ENCODE assay signal across 28 cellular contexts in genomic region chr19:58203814-58204475, GRCh38. TPM values are rescaled to one million over a fixed set of nuclear protein-coding genes. Genes with fewer than 3 reads are reported as not detected.
DNase-seq lines count a peak whose midpoint lies in the region; TF ChIP-seq lines count a peak whose summit lies in the region.
"Had no signal": no experiment of that assay in that cellular context is flagged by ENCODE, and none has a peak within 500 bp of the region (broad histone marks: within the 10 kb centered on the region; RNA-seq: fewer than 3 reads in every experiment).

No MANE protein-coding gene starts in this region.

- H3K4me3 ChIP-seq in choroid plexus epithelial cell (ENCODE audit: low read depth, low read length) (peak overlapping the region; percentile 35), retinal pigment epithelial cell (ENCODE audit: low read length) (peak overlapping the region; percentile 5)
- H3K4me3 ChIP-seq: GM12878, Peyer's patch had no signal

- DNase-seq in ELF-1 (ENCODE audit: low read depth, low spot score) (peak; percentile 11), choroid plexus epithelial cell (ENCODE audit: low read depth) (peak; percentile 46), iPS-NIHi11 (ENCODE audit: low spot score) (peak; percentile 88), retinal pigment epithelial cell (ENCODE audit: low read depth) (no peak), NOMO-1 (lab: John Stamatoyannopoulos, UW; ENCODE audit: unreplicated experiment in 2 of 2) (no peak), MV-4-11 (lab: John Stamatoyannopoulos, UW) (no peak), UCSD-AML1 (lab: John Stamatoyannopoulos, UW; ENCODE audit: unreplicated experiment) (no peak), H4 (ENCODE audit: low spot score) (no peak)
- DNase-seq: activated CD4-positive, CD25-positive, alpha-beta regulatory T cell treated with anti-CD3 and anti-CD28 coated beads, Interleukin-2, amount 50 U/mL, for 72 hours; activated CD8-positive, alpha-beta T cell treated with anti-CD3 and anti-CD28 coated beads for 36 hours; activated effector memory CD4-positive, alpha-beta T cell treated with anti-CD3 and anti-CD28 coated beads, Interleukin-2, amount 50 U/mL, for 16 hours; activated naive CD8-positive, alpha-beta T cell treated with anti-CD3 and anti-CD28 coated beads, Interleukin-2, amount 10 ng/mL, durations not matched to agents 7 days and 5 days; C1 segment of cervical spinal cord; Caco-2; cerebellar nuclear complex; DMS79 treated with DMSO at 0.1 percent for 48 hours; effector memory CD8-positive, alpha-beta T cell; esophagus squamous epithelium; GOT3; mammary epithelial cell; NCI-H1092; NCI-H187 treated with DMSO at 0.1 percent for 48 hours; NCI-H526; occipital lobe; Peyer's patch; retina; stimulated activated CD4-positive, alpha-beta T cell treated with anti-CD3 and anti-CD28 coated beads, Interleukin-15, amount 100 ng/mL, for 24 hours had no signal

- TF ChIP-seq CTCF in choroid plexus epithelial cell (conservative IDR thresholded peaks at IDR 0.05; ENCODE audit: low read depth, low read length) (no peak), retinal pigment epithelial cell (conservative IDR thresholded peaks at IDR 0.05; ENCODE audit: low read depth, low read length) (no peak)

RNA-seq across cellular contexts. Expression of gene ZNF274, which starts 21.1 kb away (rescaled TPM):
- 14.5 and 22.8 TPM in 2 replicates for total RNA-seq in H4 (2014; rRNA removed; shearing (Covaris generic))

RNA-seq across cellular contexts. Expression of gene ZNF544, which starts 24.8 kb away (rescaled TPM):
- total RNA-seq in H4 (2014; rRNA removed; shearing (Covaris generic)), result 0.02 and 0.08 TPM in 2 replicates

RNA-seq across cellular contexts. Expression of gene ZNF329, which starts 53.4 kb away (rescaled TPM):
- 8.7 and 11.1 TPM in 2 replicates for total RNA-seq in H4 (2014; rRNA removed; shearing (Covaris generic))

Comparison
In these comparisons a context has a peak if more than half of its experiments do, and no peak if none do; other contexts are left out.
1. DNase-seq: peak in ELF-1 (single experiment), choroid plexus epithelial cell (single experiment) and iPS-NIHi11 (single experiment); none in retinal pigment epithelial cell (single experiment), NOMO-1 (0 of 2), MV-4-11 (single experiment), UCSD-AML1 (single experiment) and H4 (single experiment).